In the genomic region with DNA sequence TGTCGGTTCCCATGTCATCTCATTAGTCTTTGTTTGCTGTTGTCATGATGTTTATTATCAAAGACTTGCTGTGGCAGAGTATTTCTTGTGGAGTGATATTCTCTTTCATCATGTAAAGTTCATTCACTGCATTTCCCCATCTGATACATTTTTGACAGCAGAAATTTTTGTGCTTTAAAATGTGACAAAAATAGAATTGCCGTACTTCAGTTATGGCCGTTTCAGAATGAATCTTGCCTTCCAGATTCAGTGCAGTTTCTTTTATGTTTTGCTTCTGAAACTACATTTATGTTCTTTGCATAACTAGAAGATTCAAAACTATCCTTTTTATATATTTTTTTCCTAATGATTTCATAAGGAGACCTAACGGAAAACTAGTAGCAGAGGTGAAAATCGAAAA, we compare ENCODE assay signal across 13 cellular contexts. TPM values are rescaled to one million over a fixed set of nuclear protein-coding genes. Genes with fewer than 3 reads are reported as not detected.
DNase-seq lines count a peak whose midpoint lies in the region; ATAC-seq and TF ChIP-seq lines count a peak whose summit lies in the region.
"Had no signal": no experiment of that assay in that cellular context is flagged by ENCODE, and none has a peak within 500 bp of the region (broad histone marks: within the 10 kb centered on the region; RNA-seq: fewer than 3 reads in every experiment).

No MANE protein-coding gene starts in this region.

- peaks cover 9% of the 10 kb centered on the region for H3K4me1 ChIP-seq in foreskin keratinocyte
- H3K4me1 ChIP-seq in psoas muscle: no peaks in the 10 kb centered on the region
- H3K4me1 ChIP-seq in gastroesophageal sphincter: no peaks in the 10 kb centered on the region

- peaks cover 0 to 83% of the 10 kb centered on the region in 2 donors for H3K36me3 ChIP-seq in psoas muscle (ENCODE audit: insufficient read depth in 1 of 2, low read depth in 1 of 2)
- peaks cover 0 to 86% of the 10 kb centered on the region in 2 donors for H3K36me3 ChIP-seq in gastroesophageal sphincter

- no peak for TF ChIP-seq POLR2A in gastroesophageal sphincter (IDR thresholded peaks at IDR 0.05)

- H3K9me3 ChIP-seq in psoas muscle: no peaks in the 10 kb centered on the region
- no peaks in the 10 kb centered on the region for H3K9me3 ChIP-seq in gastroesophageal sphincter

- H3K4me3 Mint-ChIP-seq in T-helper 2 cell treated with Interferon-gamma antibody and Interleukin-4, amounts not matched to agents 5 μg/mL and 100 μg/mL, for 36 hours: peak overlapping the region; percentile 80

- no peak overlapping the region for H3K4me3 ChIP-seq in psoas muscle
- H3K4me3 ChIP-seq in gastroesophageal sphincter: no peak overlapping the region

- DNase-seq in T-helper 2 cell treated with Interferon-gamma antibody and Interleukin-4, amounts not matched to agents 5 μg/mL and 100 μg/mL, for 36 hours (ENCODE audit: low spot score): no peak
- DNase-seq in T-helper 2 cell: no peak
- no peak for DNase-seq in foreskin keratinocyte
- no peak for DNase-seq in psoas muscle
- DNase-seq in AG20443 (ENCODE audit: low spot score): no peak
- DNase-seq: 8988T; activated CD4-positive, alpha-beta T cell treated with anti-CD3 and anti-CD28 coated beads for 1 hour; islet precursor cell; NCI-H2029 treated with DMSO at 0.1 percent for 48 hours had no signal

- 78 to 94% (median 90%) methylated on average over 5 of the region's 5 CpGs for WGBS in psoas muscle, 3 donors
- WGBS in gastroesophageal sphincter (ENCODE audit: low coverage in 1 of 2), 2 donors: 75 to 88% methylated on average over 5 of the region's 5 CpGs

- H3K9me3 Mint-ChIP-seq in T-helper 2 cell treated with Interferon-gamma antibody and Interleukin-4, amounts not matched to agents 5 μg/mL and 100 μg/mL, for 36 hours: no peaks in the 10 kb centered on the region

- H3K36me3 Mint-ChIP-seq in T-helper 2 cell treated with Interferon-gamma antibody and Interleukin-4, amounts not matched to agents 5 μg/mL and 100 μg/mL, for 36 hours (ENCODE audit: low read depth): peaks cover 65% of the 10 kb centered on the region

- no peaks in the 10 kb centered on the region for H3K27me3 ChIP-seq in foreskin keratinocyte
- H3K27me3 ChIP-seq in psoas muscle (ENCODE audit: insufficient read depth in 3 of 3, low read length in 2 of 3): peaks cover 0 to 10% (median 0%) of the 10 kb centered on the region in 3 donors
- no peaks in the 10 kb centered on the region for H3K27me3 ChIP-seq in gastroesophageal sphincter

- intact Hi-C loops in psoas muscle (cut with DNase I): loop anchor here in 1 of 2 donors (10.0 kb wide), 1 partner anchor 185 kb away; no protein-coding TSS in a partner anchor

- H3K27ac ChIP-seq in foreskin keratinocyte: peak overlapping the region; percentile 53
- no peak overlapping the region for H3K27ac ChIP-seq in psoas muscle
- no peak overlapping the region for H3K27ac ChIP-seq in gastroesophageal sphincter
- H3K27ac ChIP-seq: RWPE1 had no signal

- H3K4me1 Mint-ChIP-seq in T-helper 2 cell treated with Interferon-gamma antibody and Interleukin-4, amounts not matched to agents 5 μg/mL and 100 μg/mL, for 36 hours (ENCODE audit: low read depth): peaks cover 22% of the 10 kb centered on the region

- peak; percentile 42 for ATAC-seq in GM21447 (IDR thresholded peaks at IDR 0.05; ENCODE audit: unreplicated experiment)
- ATAC-seq in HG03280 (IDR thresholded peaks at IDR 0.05; ENCODE audit: unreplicated experiment): peak; percentile 29
- ATAC-seq in foreskin keratinocyte: no peak
- no peak for ATAC-seq in psoas muscle
- no peak for ATAC-seq in gastroesophageal sphincter

- no peak for TF ChIP-seq EP300 in gastroesophageal sphincter (IDR thresholded peaks at IDR 0.05)

- TF ChIP-seq CTCF in foreskin keratinocyte (conservative IDR thresholded peaks at IDR 0.05) (no peak), psoas muscle (IDR thresholded peaks at IDR 0.05) (no peak), gastroesophageal sphincter (IDR thresholded peaks at IDR 0.05) (no peak)

- peak overlapping the region; percentile 97 for H3K27ac Mint-ChIP-seq in T-helper 2 cell treated with Interferon-gamma antibody and Interleukin-4, amounts not matched to agents 5 μg/mL and 100 μg/mL, for 36 hours

- H3K27me3 Mint-ChIP-seq in T-helper 2 cell treated with Interferon-gamma antibody and Interleukin-4, amounts not matched to agents 5 μg/mL and 100 μg/mL, for 36 hours (ENCODE audit: low read depth): no peaks in the 10 kb centered on the region

RNA-seq across cellular contexts. Expression of a gene that starts 10.0 kb away (rescaled TPM):
- 31.0 and 34.1 TPM in 2 replicates for total RNA-seq in foreskin keratinocyte
- polyA plus RNA-seq in foreskin keratinocyte: 19.8 and 21.7 TPM in 2 replicates
- 1 to 10 TPM; 3.3 to 6.8 (median 4.8) TPM for total RNA-seq in psoas muscle
- polyA plus RNA-seq in psoas muscle: 10 to 100 TPM in 2 of 3 donors, 1 to 10 TPM in 1; 4.5 to 14.0 (median 10.6) TPM
- 10 to 100 TPM in 2 of 4 donors, 1 to 10 TPM in 2; 7.7 to 12.6 (median 9.8) TPM for total RNA-seq in gastroesophageal sphincter

RNA-seq across cellular contexts. Expression of a gene that starts 44.0 kb away (rescaled TPM):
- total RNA-seq in foreskin keratinocyte: not detected in 2 replicates
- polyA plus RNA-seq in foreskin keratinocyte: not detected in 2 replicates
- total RNA-seq in psoas muscle: not detected
- not detected for polyA plus RNA-seq in psoas muscle
- under 1 TPM in 1 of 4 donors, not detected in 3; 0.31 TPM for total RNA-seq in gastroesophageal sphincter

Comparison
In these comparisons a context has a peak if more than half of its experiments do, and no peak if none do; other contexts are left out.
1. ATAC-seq: peak in GM21447 (single experiment) and HG03280 (single experiment); none in foreskin keratinocyte (single experiment), psoas muscle (0 of 4) and gastroesophageal sphincter (single experiment).